11 cellular contexts compared by ENCODE assay signal in the genomic region with DNA sequence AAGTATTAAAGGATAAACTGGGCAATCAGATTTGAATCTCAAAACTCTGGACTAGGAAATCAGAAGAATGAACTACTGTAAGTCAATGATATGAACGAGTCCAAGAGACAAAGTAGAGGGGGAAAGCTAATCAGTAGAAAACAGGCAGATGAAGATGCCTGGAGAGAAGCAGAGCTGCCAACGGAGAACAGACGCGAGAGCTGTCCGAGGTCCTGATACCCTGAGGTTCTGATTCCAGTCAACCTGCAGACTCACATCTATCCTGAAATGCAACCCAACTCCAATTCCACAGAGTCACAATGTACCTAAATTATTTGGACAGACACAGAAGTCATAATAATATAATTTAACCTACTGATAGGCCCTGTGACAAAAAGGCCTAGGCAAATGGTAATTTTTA. TPM values are rescaled to one million over a fixed set of nuclear protein-coding genes. Genes with fewer than 3 reads are reported as not detected.
DNase-seq lines count a peak whose midpoint lies in the region; ATAC-seq and TF ChIP-seq lines count a peak whose summit lies in the region.
"Had no signal": no experiment of that assay in that cellular context is flagged by ENCODE, and none has a peak within 500 bp of the region (broad histone marks: within the 10 kb centered on the region; RNA-seq: fewer than 3 reads in every experiment).

No MANE protein-coding gene starts in this region.

- POLR2A ChIA-PET in activated CD4-positive, alpha-beta memory T cell treated with anti-CD3 and anti-CD28 coated beads, Interleukin-2, amount 10 ng/mL, durations not matched to agents 7 days and 5 days (lab: Charles Lee), result no interaction called here

- intact Hi-C loops in Calu3 (cut with micrococcal nuclease; ENCODE audit: unreplicated experiment), result no loop called here

- no TSS peak for BruUV-seq in Calu3 (replicated peaks; lab: Mats Ljungman, UMichigan)

- H3K9me3 ChIP-seq in T-helper 17 cell (ENCODE audit: control insufficient read depth, low read length, poor library complexity, severe bottlenecking), result no peaks in the 10 kb centered on the region
- H3K9me3 ChIP-seq: right lobe of liver had no signal

- H3K9me3 Mint-ChIP-seq in Calu3 (ENCODE audit: low read depth, unreplicated experiment), result no peaks in the 10 kb centered on the region
- H3K9me3 Mint-ChIP-seq in activated CD4-positive, alpha-beta memory T cell treated with anti-CD3 and anti-CD28 coated beads, Interleukin-2, amount 10 ng/mL, durations not matched to agents 7 days and 5 days, result peaks cover 7% of the 10 kb centered on the region

- H3K27me3 Mint-ChIP-seq in Calu3 (ENCODE audit: unreplicated experiment), result no peaks in the 10 kb centered on the region
- no peaks in the 10 kb centered on the region for H3K27me3 Mint-ChIP-seq in activated CD4-positive, alpha-beta memory T cell treated with anti-CD3 and anti-CD28 coated beads, Interleukin-2, amount 10 ng/mL, durations not matched to agents 7 days and 5 days
- no peaks in the 10 kb centered on the region for H3K27me3 Mint-ChIP-seq in T-helper 17 cell

- peak; percentile 51 for DNase-seq in Calu3
- peak; percentile 22 for DNase-seq in activated CD4-positive, alpha-beta memory T cell treated with anti-CD3 and anti-CD28 coated beads, Interleukin-2, amount 10 ng/mL, durations not matched to agents 7 days and 5 days
- peak; percentile 71 for DNase-seq in iPS-NIHi11 (ENCODE audit: low spot score)
- DNase-seq in SHP77 (lab: John Stamatoyannopoulos, UW), result no peak
- no peak for DNase-seq in T-helper 17 cell
- DNase-seq: right lobe of liver had no signal

- ATAC-seq in HG02938 (IDR thresholded peaks at IDR 0.05; ENCODE audit: unreplicated experiment), result peak; percentile 61
- no peak for ATAC-seq in GM21390 (IDR thresholded peaks at IDR 0.05; ENCODE audit: unreplicated experiment)
- no peak for ATAC-seq in GM19023 (IDR thresholded peaks at IDR 0.05; ENCODE audit: unreplicated experiment)
- no peak for ATAC-seq in T-helper 17 cell
- ATAC-seq: activated CD4-positive, CD25-positive, alpha-beta regulatory T cell treated with anti-CD3 and anti-CD28 coated beads, Interleukin-2, amount 50 U/mL, for 24 hours; foreskin keratinocyte had no signal

- no peak for TF ChIP-seq CTCF in Calu3 (IDR thresholded peaks at IDR 0.05; ENCODE audit: unreplicated experiment)

- H3K4me1 Mint-ChIP-seq in Calu3 (ENCODE audit: low read depth, unreplicated experiment) (no peaks in the 10 kb centered on the region), T-helper 17 cell (no peaks in the 10 kb centered on the region)
- H3K4me1 Mint-ChIP-seq in activated CD4-positive, alpha-beta memory T cell treated with anti-CD3 and anti-CD28 coated beads, Interleukin-2, amount 10 ng/mL, durations not matched to agents 7 days and 5 days, result no peaks in the 10 kb centered on the region

- CTCF ChIA-PET in Calu3 (lab: Charles Lee), result no interaction called here
- CTCF ChIA-PET in activated CD4-positive, alpha-beta memory T cell treated with anti-CD3 and anti-CD28 coated beads, Interleukin-2, amount 10 ng/mL, durations not matched to agents 7 days and 5 days (lab: Charles Lee), result no interaction called here

- H3K36me3 Mint-ChIP-seq in Calu3 (ENCODE audit: insufficient read depth, unreplicated experiment), result no peaks in the 10 kb centered on the region
- H3K36me3 Mint-ChIP-seq in activated CD4-positive, alpha-beta memory T cell treated with anti-CD3 and anti-CD28 coated beads, Interleukin-2, amount 10 ng/mL, durations not matched to agents 7 days and 5 days (ENCODE audit: low read depth), result no peaks in the 10 kb centered on the region
- H3K36me3 Mint-ChIP-seq in T-helper 17 cell (ENCODE audit: low read depth), result no peaks in the 10 kb centered on the region

- H3K27ac Mint-ChIP-seq in Calu3 (ENCODE audit: unreplicated experiment), result no peak overlapping the region
- H3K27ac Mint-ChIP-seq in activated CD4-positive, alpha-beta memory T cell treated with anti-CD3 and anti-CD28 coated beads, Interleukin-2, amount 10 ng/mL, durations not matched to agents 7 days and 5 days, result no peak overlapping the region
- no peak overlapping the region for H3K27ac Mint-ChIP-seq in T-helper 17 cell

- H3K4me3 Mint-ChIP-seq in Calu3 (ENCODE audit: low read depth, unreplicated experiment), result no peak overlapping the region
- H3K4me3 Mint-ChIP-seq in activated CD4-positive, alpha-beta memory T cell treated with anti-CD3 and anti-CD28 coated beads, Interleukin-2, amount 10 ng/mL, durations not matched to agents 7 days and 5 days, result no peak overlapping the region
- no peak overlapping the region for H3K4me3 Mint-ChIP-seq in T-helper 17 cell

RNA-seq across cellular contexts. Expression of a gene that starts 33.5 kb away (rescaled TPM):
- total RNA-seq in Calu3 (2022) (1.0 and 1.3 TPM in 2 replicates), T-helper 17 cell (not detected)
- total RNA-seq in activated CD4-positive, alpha-beta memory T cell treated with anti-CD3 and anti-CD28 coated beads, Interleukin-2, amount 10 ng/mL, durations not matched to agents 7 days and 5 days, result not detected
- total RNA-seq: foreskin keratinocyte, right lobe of liver had no signal

Comparison
In these comparisons a context has a peak if more than half of its experiments do, and no peak if none do; other contexts are left out.
1. DNase-seq: peak in Calu3 (single experiment), activated CD4-positive, alpha-beta memory T cell treated with anti-CD3 and anti-CD28 coated beads, Interleukin-2, amount 10 ng/mL, durations not matched to agents 7 days and 5 days (single experiment) and iPS-NIHi11 (single experiment); none in SHP77 (0 of 2) and T-helper 17 cell (0 of 3).